2 cellular contexts compared by ENCODE assay signal in genomic region chr6:85357651-85358050, GRCh38.
TF ChIP-seq lines count a peak whose summit lies in the region.

No MANE protein-coding gene starts in this region.

TF ChIP-seq in SK-N-SH, 30 proteins besides CTCF, POLR2A, EP300 and RAD21:
- TF ChIP-seq REST (IDR thresholded peaks at IDR 0.05; ENCODE audit: low read depth, low read length), result no peak
- no peak for TF ChIP-seq SMC3 (IDR thresholded peaks at IDR 0.05; ENCODE audit: low read depth, low read length)
- TF ChIP-seq TEAD4 (IDR thresholded peaks at IDR 0.05; ENCODE audit: borderline replicate concordance, insufficient read depth), result no peak
- no peak for TF ChIP-seq CHD2 (IDR thresholded peaks at IDR 0.05; ENCODE audit: low read length, partially characterized antibody)
- TF ChIP-seq MAX (IDR thresholded peaks at IDR 0.05; ENCODE audit: low read depth), result no peak
- no peak for TF ChIP-seq JUND (IDR thresholded peaks at IDR 0.05)
- no peak for TF ChIP-seq GABPA (IDR thresholded peaks at IDR 0.05; ENCODE audit: low read depth)
- no peak for TF ChIP-seq USF1 (IDR thresholded peaks at IDR 0.05; ENCODE audit: borderline replicate concordance, low read depth)
- TF ChIP-seq IRF3 (IDR thresholded peaks at IDR 0.05; ENCODE audit: low read depth, low read length), result no peak
- no peak for TF ChIP-seq FOXJ3 (CRISPR knock-in tag; IDR thresholded peaks at IDR 0.05)
- TF ChIP-seq FOSL2 (IDR thresholded peaks at IDR 0.05; ENCODE audit: borderline replicate concordance, low read depth), result no peak
- no peak for TF ChIP-seq ELF1 (IDR thresholded peaks at IDR 0.05)
- TF ChIP-seq EZH2phosphoT487 (IDR thresholded peaks at IDR 0.05; ENCODE audit: borderline replicate concordance, low read depth), result no peak

TF ChIP-seq in SK-N-SH treated with all-trans-retinoic acid at 6 μM for 48 hours, 23 proteins besides CTCF, POLR2A, EP300 and RAD21 (continued from another document):
- no peak for TF ChIP-seq PATZ1 (CRISPR knock-in tag; IDR thresholded peaks at IDR 0.05; ENCODE audit: borderline replicate concordance)
- no peak for TF ChIP-seq TSHZ2 (CRISPR knock-in tag; IDR thresholded peaks at IDR 0.05)
- TF ChIP-seq ZC3H10 (CRISPR knock-in tag; IDR thresholded peaks at IDR 0.05), result no peak
TF ChIP-seq in SK-N-SH treated with all-trans-retinoic acid at 6 μM for 48 hours: peak in this region for 0.
